19 cellular contexts compared by ENCODE assay signal in genomic region chr2:109256921-109257320, GRCh38.
DNase-seq lines count a peak whose midpoint lies in the region.
"Had no signal": no experiment of that assay in that cellular context is flagged by ENCODE, and none has a peak within 500 bp of the region (broad histone marks: within the 10 kb centered on the region; RNA-seq: fewer than 3 reads in every experiment).

No MANE protein-coding gene starts in this region.

- no peak overlapping the region for H3K4me3 Mint-ChIP-seq in immature natural killer cell
- H3K4me3 Mint-ChIP-seq: naive thymus-derived CD8-positive, alpha-beta T cell; T-helper 1 cell treated with Interleukin-12 subunit alpha and Interleukin-12 subunit beta and Interleukin-4 antibody, amounts not matched to agents 30 μg/mL and 1 μg/mL, for 36 hours had no signal

- no peaks in the 10 kb centered on the region for H3K36me3 Mint-ChIP-seq in immature natural killer cell
- H3K36me3 Mint-ChIP-seq: naive thymus-derived CD8-positive, alpha-beta T cell had no signal

- H3K27ac Mint-ChIP-seq in immature natural killer cell, result no peak overlapping the region
- H3K27ac Mint-ChIP-seq: T-helper 1 cell treated with Interleukin-12 subunit alpha and Interleukin-12 subunit beta and Interleukin-4 antibody, amounts not matched to agents 30 μg/mL and 1 μg/mL, for 36 hours had no signal

- DNase-seq in AG08396 (ENCODE audit: low spot score) (peak; percentile 57), HCEC 1CT (peak; percentile 32), fibroblast of gingiva (ENCODE audit: low read depth) (peak; percentile 70), myocyte (ENCODE audit: low read depth) (peak; percentile 41), putamen (ENCODE audit: low spot score) (no peak), amniotic stem cell (lab: John Stamatoyannopoulos, UW) (no peak), NK-92 (lab: John Stamatoyannopoulos, UW; ENCODE audit: unreplicated experiment) (no peak), immature natural killer cell (no peak)
- DNase-seq: activated CD4-positive, CD25-positive, alpha-beta regulatory T cell; activated gamma-delta T cell; Calu3; hippocampal formation; Karpas-422; left colon; naive thymus-derived CD8-positive, alpha-beta T cell; NCI-H446; SHP77 treated with DMSO at 0.1 percent for 48 hours; stimulated activated CD4-positive, alpha-beta T cell treated with anti-CD3 and anti-CD28 coated beads, Interleukin-15, amount 100 ng/mL, for 24 hours had no signal

- H3K9me3 Mint-ChIP-seq in immature natural killer cell, result no peaks in the 10 kb centered on the region
- H3K9me3 Mint-ChIP-seq: naive thymus-derived CD8-positive, alpha-beta T cell; T-helper 1 cell treated with Interleukin-12 subunit alpha and Interleukin-12 subunit beta and Interleukin-4 antibody, amounts not matched to agents 30 μg/mL and 1 μg/mL, for 36 hours had no signal

- H3K27me3 Mint-ChIP-seq in immature natural killer cell (ENCODE audit: low read depth in 3 of 3), result peaks cover 0 to 7% (median 5%) of the 10 kb centered on the region in 3 donors
- H3K27me3 Mint-ChIP-seq: naive thymus-derived CD8-positive, alpha-beta T cell had no signal

- H3K4me1 Mint-ChIP-seq in immature natural killer cell, result peaks cover 0 to 3% of the 10 kb centered on the region in 2 donors

Comparison
In these comparisons a context has a peak if more than half of its experiments do, and no peak if none do; other contexts are left out.
1. DNase-seq: peak in AG08396 (single experiment), HCEC 1CT (single experiment), fibroblast of gingiva (single experiment) and myocyte (single experiment); none in putamen (single experiment), amniotic stem cell (single experiment), NK-92 (single experiment) and immature natural killer cell (0 of 3).